In genomic region chr19:33194884-33195710, GRCh38 we compare ENCODE assay signal across 1 cellular context.
TF ChIP-seq lines count a peak whose summit lies in the region.

No MANE protein-coding gene starts in this region.

TF ChIP-seq in HEK293, 187 proteins besides CTCF, POLR2A, EP300 and RAD21 (continued from another document and continues in another):
- TF ChIP-seq, protein P1, sequence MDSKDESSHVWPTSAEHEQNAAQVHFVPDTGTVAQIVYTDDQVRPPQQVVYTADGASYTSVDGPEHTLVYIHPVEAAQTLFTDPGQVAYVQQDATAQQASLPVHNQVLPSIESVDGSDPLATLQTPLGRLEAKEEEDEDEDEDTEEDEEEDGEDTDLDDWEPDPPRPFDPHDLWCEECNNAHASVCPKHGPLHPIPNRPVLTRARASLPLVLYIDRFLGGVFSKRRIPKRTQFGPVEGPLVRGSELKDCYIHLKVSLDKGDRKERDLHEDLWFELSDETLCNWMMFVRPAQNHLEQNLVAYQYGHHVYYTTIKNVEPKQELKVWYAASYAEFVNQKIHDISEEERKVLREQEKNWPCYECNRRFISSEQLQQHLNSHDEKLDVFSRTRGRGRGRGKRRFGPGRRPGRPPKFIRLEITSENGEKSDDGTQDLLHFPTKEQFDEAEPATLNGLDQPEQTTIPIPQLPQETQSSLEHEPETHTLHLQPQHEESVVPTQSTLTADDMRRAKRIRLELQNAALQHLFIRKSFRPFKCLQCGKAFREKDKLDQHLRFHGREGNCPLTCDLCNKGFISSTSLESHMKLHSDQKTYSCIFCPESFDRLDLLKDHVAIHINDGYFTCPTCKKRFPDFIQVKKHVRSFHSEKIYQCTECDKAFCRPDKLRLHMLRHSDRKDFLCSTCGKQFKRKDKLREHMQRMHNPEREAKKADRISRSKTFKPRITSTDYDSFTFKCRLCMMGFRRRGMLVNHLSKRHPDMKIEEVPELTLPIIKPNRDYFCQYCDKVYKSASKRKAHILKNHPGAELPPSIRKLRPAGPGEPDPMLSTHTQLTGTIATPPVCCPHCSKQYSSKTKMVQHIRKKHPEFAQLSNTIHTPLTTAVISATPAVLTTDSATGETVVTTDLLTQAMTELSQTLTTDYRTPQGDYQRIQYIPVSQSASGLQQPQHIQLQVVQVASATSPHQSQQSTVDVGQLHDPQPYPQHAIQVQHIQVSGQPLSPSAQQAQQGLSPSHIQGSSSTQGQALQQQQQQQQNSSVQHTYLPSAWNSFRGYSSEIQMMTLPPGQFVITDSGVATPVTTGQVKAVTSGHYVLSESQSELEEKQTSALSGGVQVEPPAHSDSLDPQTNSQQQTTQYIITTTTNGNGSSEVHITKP (tag by site-specific recombination; IDR thresholded peaks at IDR 0.05): no peak
- TF ChIP-seq ZNF623 (tag by site-specific recombination; IDR thresholded peaks at IDR 0.05): no peak
- no peak for TF ChIP-seq ZNF324 (tag by site-specific recombination; IDR thresholded peaks at IDR 0.05)
- TF ChIP-seq ZNF121 (tag by site-specific recombination; IDR thresholded peaks at IDR 0.05): no peak
- peak; percentile 45; the same call in 1 of the 2 replicates for TF ChIP-seq ZNF391 (tag by site-specific recombination; IDR thresholded peaks at IDR 0.05; ENCODE audit: borderline replicate concordance, low read depth)
- TF ChIP-seq KLF9 (tag by site-specific recombination; IDR thresholded peaks at IDR 0.05; ENCODE audit: low read depth): peak; percentile 56; the same call in 1 of the 2 replicates
- no peak for TF ChIP-seq ZNF223 (tag by site-specific recombination; IDR thresholded peaks at IDR 0.05)
- no peak for TF ChIP-seq ZNF433 (tag by site-specific recombination; IDR thresholded peaks at IDR 0.05; ENCODE audit: low read depth)
- no peak for TF ChIP-seq ZNF350 (tag by site-specific recombination; IDR thresholded peaks at IDR 0.05)
- TF ChIP-seq ZNF664 (tag by site-specific recombination; IDR thresholded peaks at IDR 0.05): no peak
- no peak for TF ChIP-seq ZNF214 (tag by site-specific recombination; IDR thresholded peaks at IDR 0.05; ENCODE audit: borderline replicate concordance)
- TF ChIP-seq ZNF654 (tag by site-specific recombination; IDR thresholded peaks at IDR 0.05; ENCODE audit: low read depth): no peak
- no peak for TF ChIP-seq ZNF202 (tag by site-specific recombination; IDR thresholded peaks at IDR 0.05; ENCODE audit: borderline replicate concordance)
- TF ChIP-seq, protein P2, sequence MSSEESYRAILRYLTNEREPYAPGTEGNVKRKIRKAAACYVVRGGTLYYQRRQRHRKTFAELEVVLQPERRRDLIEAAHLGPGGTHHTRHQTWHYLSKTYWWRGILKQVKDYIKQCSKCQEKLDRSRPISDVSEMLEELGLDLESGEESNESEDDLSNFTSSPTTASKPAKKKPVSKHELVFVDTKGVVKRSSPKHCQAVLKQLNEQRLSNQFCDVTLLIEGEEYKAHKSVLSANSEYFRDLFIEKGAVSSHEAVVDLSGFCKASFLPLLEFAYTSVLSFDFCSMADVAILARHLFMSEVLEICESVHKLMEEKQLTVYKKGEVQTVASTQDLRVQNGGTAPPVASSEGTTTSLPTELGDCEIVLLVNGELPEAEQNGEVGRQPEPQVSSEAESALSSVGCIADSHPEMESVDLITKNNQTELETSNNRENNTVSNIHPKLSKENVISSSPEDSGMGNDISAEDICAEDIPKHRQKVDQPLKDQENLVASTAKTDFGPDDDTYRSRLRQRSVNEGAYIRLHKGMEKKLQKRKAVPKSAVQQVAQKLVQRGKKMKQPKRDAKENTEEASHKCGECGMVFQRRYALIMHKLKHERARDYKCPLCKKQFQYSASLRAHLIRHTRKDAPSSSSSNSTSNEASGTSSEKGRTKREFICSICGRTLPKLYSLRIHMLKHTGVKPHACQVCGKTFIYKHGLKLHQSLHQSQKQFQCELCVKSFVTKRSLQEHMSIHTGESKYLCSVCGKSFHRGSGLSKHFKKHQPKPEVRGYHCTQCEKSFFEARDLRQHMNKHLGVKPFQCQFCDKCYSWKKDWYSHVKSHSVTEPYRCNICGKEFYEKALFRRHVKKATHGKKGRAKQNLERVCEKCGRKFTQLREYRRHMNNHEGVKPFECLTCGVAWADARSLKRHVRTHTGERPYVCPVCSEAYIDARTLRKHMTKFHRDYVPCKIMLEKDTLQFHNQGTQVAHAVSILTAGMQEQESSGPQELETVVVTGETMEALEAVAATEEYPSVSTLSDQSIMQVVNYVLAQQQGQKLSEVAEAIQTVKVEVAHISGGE (tag by site-specific recombination; conservative IDR thresholded peaks at IDR 0.05; ENCODE audit: low read depth): no peak
- no peak; the same call in 1 of the 2 replicates for TF ChIP-seq ZNF10 (tag by site-specific recombination; IDR thresholded peaks at IDR 0.05)
- TF ChIP-seq ZBTB20 (tag by site-specific recombination; IDR thresholded peaks at IDR 0.05): peak; percentile 99
- TF ChIP-seq PRDM1 (tag by site-specific recombination; IDR thresholded peaks at IDR 0.05): no peak
- TF ChIP-seq ZFP41 (tag by site-specific recombination; IDR thresholded peaks at IDR 0.05; ENCODE audit: borderline replicate concordance): no peak
- no peak for TF ChIP-seq GLI2 (tag by site-specific recombination; IDR thresholded peaks at IDR 0.05; ENCODE audit: borderline replicate concordance, low read depth)
- no peak for TF ChIP-seq ZNF24 (tag by site-specific recombination; IDR thresholded peaks at IDR 0.05)
- TF ChIP-seq ZNF791 (tag by site-specific recombination; IDR thresholded peaks at IDR 0.05): no peak
- no peak for TF ChIP-seq ZNF146 (tag by site-specific recombination; IDR thresholded peaks at IDR 0.05)
- no peak for TF ChIP-seq ZNF544 (tag by site-specific recombination; IDR thresholded peaks at IDR 0.05)
- TF ChIP-seq ZNF366 (tag by site-specific recombination; conservative IDR thresholded peaks at IDR 0.05): no peak; the same call in 1 of the 2 replicates
- no peak for TF ChIP-seq ZNF362 (tag by site-specific recombination; IDR thresholded peaks at IDR 0.05)
- no peak for TF ChIP-seq ZNF530 (tag by site-specific recombination; IDR thresholded peaks at IDR 0.05; ENCODE audit: low read depth)
- no peak for TF ChIP-seq ZNF169 (tag by site-specific recombination; IDR thresholded peaks at IDR 0.05)
- no peak for TF ChIP-seq ZBTB6 (tag by site-specific recombination; IDR thresholded peaks at IDR 0.05)
- TF ChIP-seq, protein P3, sequence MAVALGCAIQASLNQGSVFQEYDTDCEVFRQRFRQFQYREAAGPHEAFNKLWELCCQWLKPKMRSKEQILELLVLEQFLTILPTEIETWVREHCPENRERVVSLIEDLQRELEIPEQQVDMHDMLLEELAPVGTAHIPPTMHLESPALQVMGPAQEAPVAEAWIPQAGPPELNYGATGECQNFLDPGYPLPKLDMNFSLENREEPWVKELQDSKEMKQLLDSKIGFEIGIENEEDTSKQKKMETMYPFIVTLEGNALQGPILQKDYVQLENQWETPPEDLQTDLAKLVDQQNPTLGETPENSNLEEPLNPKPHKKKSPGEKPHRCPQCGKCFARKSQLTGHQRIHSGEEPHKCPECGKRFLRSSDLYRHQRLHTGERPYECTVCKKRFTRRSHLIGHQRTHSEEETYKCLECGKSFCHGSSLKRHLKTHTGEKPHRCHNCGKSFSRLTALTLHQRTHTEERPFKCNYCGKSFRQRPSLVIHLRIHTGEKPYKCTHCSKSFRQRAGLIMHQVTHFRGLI (tag by site-specific recombination; IDR thresholded peaks at IDR 0.05): no peak
- TF ChIP-seq ZNF639 (tag by site-specific recombination; IDR thresholded peaks at IDR 0.05): no peak
- TF ChIP-seq ZBTB17 (tag by site-specific recombination; IDR thresholded peaks at IDR 0.05): no peak
- TF ChIP-seq PRDM6 (tag by site-specific recombination; IDR thresholded peaks at IDR 0.05): no peak
- TF ChIP-seq, protein P4, sequence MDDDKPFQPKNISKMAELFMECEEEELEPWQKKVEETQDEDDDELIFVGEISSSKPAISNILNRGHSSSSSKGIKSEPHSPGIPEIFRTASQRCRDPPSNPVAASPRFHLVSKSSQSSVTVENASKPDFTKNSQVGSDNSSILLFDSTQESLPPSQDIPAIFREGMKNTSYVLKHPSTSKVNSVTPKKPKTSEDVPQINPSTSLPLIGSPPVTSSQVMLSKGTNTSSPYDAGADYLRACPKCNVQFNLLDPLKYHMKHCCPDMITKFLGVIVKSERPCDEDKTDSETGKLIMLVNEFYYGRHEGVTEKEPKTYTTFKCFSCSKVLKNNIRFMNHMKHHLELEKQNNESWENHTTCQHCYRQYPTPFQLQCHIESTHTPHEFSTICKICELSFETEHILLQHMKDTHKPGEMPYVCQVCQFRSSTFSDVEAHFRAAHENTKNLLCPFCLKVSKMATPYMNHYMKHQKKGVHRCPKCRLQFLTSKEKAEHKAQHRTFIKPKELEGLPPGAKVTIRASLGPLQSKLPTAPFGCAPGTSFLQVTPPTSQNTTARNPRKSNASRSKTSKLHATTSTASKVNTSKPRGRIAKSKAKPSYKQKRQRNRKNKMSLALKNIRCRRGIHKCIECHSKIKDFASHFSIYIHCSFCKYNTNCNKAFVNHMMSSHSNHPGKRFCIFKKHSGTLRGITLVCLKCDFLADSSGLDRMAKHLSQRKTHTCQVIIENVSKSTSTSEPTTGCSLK (tag by site-specific recombination; IDR thresholded peaks at IDR 0.05): no peak
- no peak for TF ChIP-seq ZNF248 (tag by site-specific recombination; IDR thresholded peaks at IDR 0.05)
- TF ChIP-seq ZNF585B (tag by site-specific recombination; IDR thresholded peaks at IDR 0.05): no peak
- TF ChIP-seq RBAK (tag by site-specific recombination; IDR thresholded peaks at IDR 0.05): no peak
- TF ChIP-seq ZNF549 (tag by site-specific recombination; IDR thresholded peaks at IDR 0.05): no peak
- TF ChIP-seq ZFP3 (tag by site-specific recombination; IDR thresholded peaks at IDR 0.05; ENCODE audit: low read depth): no peak
- TF ChIP-seq ZNF354C (tag by site-specific recombination; IDR thresholded peaks at IDR 0.05; ENCODE audit: borderline replicate concordance, low read depth): no peak
- no peak for TF ChIP-seq ZNF280D (tag by site-specific recombination; IDR thresholded peaks at IDR 0.05)
- TF ChIP-seq ZNF335 (tag by site-specific recombination; conservative IDR thresholded peaks at IDR 0.05): peak; percentile 65
- no peak for TF ChIP-seq HOXA7 (CRISPR knock-in tag; IDR thresholded peaks at IDR 0.05; ENCODE audit: borderline replicate concordance)
- peak; percentile 94 for TF ChIP-seq ZFHX2 (tag by site-specific recombination; conservative IDR thresholded peaks at IDR 0.05)
- TF ChIP-seq ZNF404 (tag by site-specific recombination; IDR thresholded peaks at IDR 0.05): no peak
